Comparison of ENCODE assay signal across 27 cellular contexts in genomic region chr4:8850830-8851188, GRCh38. TPM values are rescaled to one million over a fixed set of nuclear protein-coding genes. Genes with fewer than 3 reads are reported as not detected.
"Had no signal": no experiment of that assay in that cellular context is flagged by ENCODE, and none has a peak within 500 bp of the region (broad histone marks: within the 10 kb centered on the region; RNA-seq: fewer than 3 reads in every experiment).

No MANE protein-coding gene starts in this region.

- H3K27me3 ChIP-seq: ovary, testis had no signal

- H3K4me3 ChIP-seq: colonic mucosa, esophagus muscularis mucosa, heart right ventricle, ovary, psoas muscle, smooth muscle cell, testis, tibial artery had no signal

- FAIRE-seq: islet of Langerhans had no signal

- DNase-seq: colonic mucosa; effector CD8-positive, alpha-beta T cell; foreskin melanocyte; heart right ventricle; hippocampal formation; kidney glomerular epithelial cell; mammary epithelial cell; mesendoderm; midbrain; ovary; stimulated activated CD4-positive, alpha-beta T cell treated with anti-CD3 and anti-CD28 coated beads, Interleukin-4, amount 100 ng/mL, for 4 hours; stimulated activated naive CD8-positive, alpha-beta T cell treated with anti-CD3 and anti-CD28 coated beads, Interleukin-15, Interleukin-2, amounts not matched to agents 100 U/mL and 50 U/mL, for 24 hours; substantia nigra; testis had no signal

- H3K9me3 ChIP-seq: colonic mucosa, psoas muscle, testis had no signal

- ATAC-seq: naive thymus-derived CD8-positive, alpha-beta T cell; psoas muscle; sciatic nerve; stimulated activated memory B cell treated with anti-CD40 and anti-IgM and Interleukin-4, amounts not matched to agents 10 μg/mL and 1 μg/mL and 100 μg/mL, for 72 hours; stimulated activated naive CD8-positive, alpha-beta T cell treated with anti-CD3 and anti-CD28 coated beads, Interleukin-15, Interleukin-2, amounts not matched to agents 100 U/mL and 50 U/mL, for 24 hours had no signal

- H3K36me3 ChIP-seq: colonic mucosa, esophagus muscularis mucosa, heart right ventricle, ovary, tibial artery had no signal

- H3K27ac ChIP-seq: colonic mucosa, epithelial cell of prostate, esophagus muscularis mucosa, heart right ventricle, ovary, psoas muscle, testis, tibial artery had no signal

- H3K4me2 ChIP-seq: smooth muscle cell had no signal

- H3K4me1 ChIP-seq: colonic mucosa, heart right ventricle, psoas muscle, testis, tibial artery had no signal

RNA-seq across cellular contexts. Expression of gene HMX1, which starts 20.8 kb away (rescaled TPM):
- total RNA-seq: chondrocyte; colonic mucosa; mammary epithelial cell; myocyte; naive thymus-derived CD8-positive, alpha-beta T cell; ovary; psoas muscle; renal cortical epithelial cell; sciatic nerve; smooth muscle cell had no signal
- polyA plus RNA-seq: heart right ventricle; mammary epithelial cell; naive thymus-derived CD8-positive, alpha-beta T cell; ovary; psoas muscle; smooth muscle cell; urinary bladder had no signal
